28 cellular contexts compared by ENCODE assay signal in genomic region chr19:46596008-46596407, GRCh38. TPM values are rescaled to one million over a fixed set of nuclear protein-coding genes. Genes with fewer than 3 reads are reported as not detected.
"Had no signal": no experiment of that assay in that cellular context is flagged by ENCODE, and none has a peak within 500 bp of the region (broad histone marks: within the 10 kb centered on the region; RNA-seq: fewer than 3 reads in every experiment).

No MANE protein-coding gene starts in this region.

- DNase-seq: activated CD4-positive, alpha-beta memory T cell treated with anti-CD3 and anti-CD28 coated beads, Interleukin-2, amount 10 ng/mL, durations not matched to agents 7 days and 5 days; activated CD4-positive, alpha-beta T cell treated with anti-CD3 and anti-CD28 coated beads for 1 hour; activated CD4-positive, alpha-beta T cell treated with anti-CD3 and anti-CD28 coated beads for 48 hours; activated CD4-positive, CD25-positive, alpha-beta regulatory T cell; activated gamma-delta T cell; activated naive CD4-positive, alpha-beta T cell treated with Interleukin-2 at 50 U/mL for 16 hours; activated naive CD8-positive, alpha-beta T cell treated with anti-CD3 and anti-CD28 coated beads, Interleukin-2, amount 10 ng/mL, durations not matched to agents 7 days and 5 days; activated T-cell treated with anti-CD3 and anti-CD28 coated beads, Interleukin-2, amount 50 U/mL, for 24 hours; amygdala; Kasumi-1; NCI-H1105 treated with DMSO at 0.1 percent for 48 hours; NCI-H1436; NCI-H1694; NCI-H1930; NCI-H2081 treated with DMSO at 0.1 percent for 48 hours; NCI-H510A; NCI-H526; NCI-H748 treated with DMSO at 0.1 percent for 48 hours; NK-92 treated with Interleukin-12 subunit alpha and Interleukin-12 subunit beta, amount 100 ng/mL, for 24 hours; SIG-M5; SW 1271; T1000; WERI-Rb-1 had no signal

- H3K4me3 ChIP-seq: ascending aorta, PC-9 had no signal

- H3K36me3 ChIP-seq: ascending aorta, WERI-Rb-1 had no signal

- H3K27ac ChIP-seq: ascending aorta, PC-9, RWPE1, WERI-Rb-1 had no signal

- H3K9me3 ChIP-seq: ascending aorta had no signal

- H3K4me1 ChIP-seq: ascending aorta had no signal

RNA-seq across cellular contexts. Expression of gene GNG8, which starts 40.0 kb away (rescaled TPM):
- total RNA-seq: ascending aorta, cardiac septum, PC-9, Right ventricle myocardium inferior had no signal
